1 cellular context compared by ENCODE assay signal in the genomic region with DNA sequence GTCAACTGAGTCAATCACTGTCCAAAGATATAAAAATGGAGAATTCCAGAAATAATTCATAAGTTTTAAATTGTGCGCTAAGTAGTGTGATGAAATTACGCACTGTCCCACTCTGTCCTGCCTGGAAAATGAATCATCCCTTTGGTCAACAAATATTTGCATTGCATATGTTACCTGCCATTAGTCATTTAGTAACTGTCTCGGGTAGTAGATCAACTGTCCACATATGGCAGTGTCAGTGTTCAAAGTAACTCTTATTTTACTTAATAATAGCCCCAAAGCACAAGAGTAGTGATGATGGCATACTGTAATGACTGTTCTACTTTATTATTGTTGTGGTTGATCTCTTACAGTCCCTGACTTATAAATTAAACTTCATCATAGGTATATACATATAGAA.
TF ChIP-seq lines count a peak whose summit lies in the region.

No MANE protein-coding gene starts in this region.

TF ChIP-seq in H1, 55 proteins besides CTCF, POLR2A, EP300 and RAD21:
- TF ChIP-seq HDAC2 (IDR thresholded peaks at IDR 0.05; ENCODE audit: borderline replicate concordance in 1 of 2, low read depth in 2 of 2, low read length in 2 of 2), result no peak
- TF ChIP-seq, protein P1, sequence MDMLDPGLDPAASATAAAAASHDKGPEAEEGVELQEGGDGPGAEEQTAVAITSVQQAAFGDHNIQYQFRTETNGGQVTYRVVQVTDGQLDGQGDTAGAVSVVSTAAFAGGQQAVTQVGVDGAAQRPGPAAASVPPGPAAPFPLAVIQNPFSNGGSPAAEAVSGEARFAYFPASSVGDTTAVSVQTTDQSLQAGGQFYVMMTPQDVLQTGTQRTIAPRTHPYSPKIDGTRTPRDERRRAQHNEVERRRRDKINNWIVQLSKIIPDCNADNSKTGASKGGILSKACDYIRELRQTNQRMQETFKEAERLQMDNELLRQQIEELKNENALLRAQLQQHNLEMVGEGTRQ (IDR thresholded peaks at IDR 0.05; ENCODE audit: low read length), result no peak
- no peak for TF ChIP-seq SIX5 (IDR thresholded peaks at IDR 0.05; ENCODE audit: low read depth, low read length)
- TF ChIP-seq, protein P2, sequence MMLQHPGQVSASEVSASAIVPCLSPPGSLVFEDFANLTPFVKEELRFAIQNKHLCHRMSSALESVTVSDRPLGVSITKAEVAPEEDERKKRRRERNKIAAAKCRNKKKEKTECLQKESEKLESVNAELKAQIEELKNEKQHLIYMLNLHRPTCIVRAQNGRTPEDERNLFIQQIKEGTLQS (IDR thresholded peaks at IDR 0.05; ENCODE audit: insufficient read depth, low read depth, low read length), result no peak
- TF ChIP-seq JUN (IDR thresholded peaks at IDR 0.05; ENCODE audit: low read depth, low read length), result no peak
- no peak for TF ChIP-seq RBBP5 (IDR thresholded peaks at IDR 0.05; ENCODE audit: borderline replicate concordance, low read depth, low read length)
- TF ChIP-seq, protein P3, sequence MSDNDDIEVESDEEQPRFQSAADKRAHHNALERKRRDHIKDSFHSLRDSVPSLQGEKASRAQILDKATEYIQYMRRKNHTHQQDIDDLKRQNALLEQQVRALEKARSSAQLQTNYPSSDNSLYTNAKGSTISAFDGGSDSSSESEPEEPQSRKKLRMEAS (IDR thresholded peaks at IDR 0.05), result no peak
